Comparison of ENCODE assay signal across 13 cellular contexts in genomic region chr21:25999935-26000582, GRCh38.
DNase-seq lines count a peak whose midpoint lies in the region; ATAC-seq, FAIRE-seq and TF ChIP-seq lines count a peak whose summit lies in the region.
"Had no signal": no experiment of that assay in that cellular context is flagged by ENCODE, and none has a peak within 500 bp of the region (broad histone marks: within the 10 kb centered on the region; RNA-seq: fewer than 3 reads in every experiment).

No MANE protein-coding gene starts in this region.

- H3K36me3 Mint-ChIP-seq in activated T-cell treated with anti-CD3 and anti-CD28 coated beads, Interleukin-2, amount 50 U/mL, for 72 hours (ENCODE audit: insufficient read depth in 2 of 2): no peaks in the 10 kb centered on the region

- no peaks in the 10 kb centered on the region for H3K27me3 Mint-ChIP-seq in activated T-cell treated with anti-CD3 and anti-CD28 coated beads, Interleukin-2, amount 50 U/mL, for 72 hours (ENCODE audit: low read depth)

- FAIRE-seq in D721Med (lab: Jason Lieb, UNC): no peak
- FAIRE-seq: astrocyte had no signal

- 0 out of 2 replicates have a peak overlapping the region, but pooled peaks have one; percentile 19 for H3K9ac ChIP-seq in iPS-20b (ENCODE audit: low read depth, low read length)

- no peak overlapping the region for H3K27ac Mint-ChIP-seq in activated T-cell treated with anti-CD3 and anti-CD28 coated beads, Interleukin-2, amount 50 U/mL, for 72 hours

- H3K4me1 ChIP-seq in iPS-20b (ENCODE audit: insufficient read depth, low read length) (peaks cover 34% of the 10 kb centered on the region; the same call in 1 of the 2 replicates), heart left ventricle (peaks cover 0 to 20% (median under 1%) of the 10 kb centered on the region in 12 donors), adrenal gland (replicated peaks in 1 of 2) (no peaks in the 10 kb centered on the region)

- peak; percentile 81 to 94 for ATAC-seq in activated T-cell treated with anti-CD3 and anti-CD28 coated beads, Interleukin-2, amount 50 U/mL, for 72 hours (replicated peaks in 1 of 2)
- ATAC-seq in heart left ventricle: no peak
- ATAC-seq: right cardiac atrium had no signal

- TF ChIP-seq CTCF in D721Med (IDR thresholded peaks at IDR 0.05; ENCODE audit: insufficient read depth, missing control alignments) (no peak), heart left ventricle (IDR thresholded peaks at IDR 0.05) (no peak), adrenal gland (IDR thresholded peaks at IDR 0.05) (no peak)

- H3K4me3 Mint-ChIP-seq in activated T-cell treated with anti-CD3 and anti-CD28 coated beads, Interleukin-2, amount 50 U/mL, for 72 hours: peak overlapping the region; percentile 64 to 68

- H3K9me3 ChIP-seq in iPS-20b (ENCODE audit: insufficient read depth, low read depth, low read length): no peaks in the 10 kb centered on the region
- no peaks in the 10 kb centered on the region for H3K9me3 ChIP-seq in heart left ventricle
- H3K9me3 ChIP-seq in adrenal gland (replicated peaks in 1 of 3): no peaks in the 10 kb centered on the region

- H3K4me3 ChIP-seq in iPS-20b (ENCODE audit: low read length) (no peak overlapping the region), heart left ventricle (no peak overlapping the region), adrenal gland (no peak overlapping the region)

- peak; percentile 97 for DNase-seq in SW480 (ENCODE audit: low spot score)
- DNase-seq in activated T-cell treated with anti-CD3 and anti-CD28 coated beads, Interleukin-2, amount 50 U/mL, for 72 hours: peak; percentile 28 to 47
- DNase-seq in stimulated activated CD8-positive, alpha-beta memory T cell treated with anti-CD3 and anti-CD28 coated beads, Interleukin-4, amount 100 ng/mL, for 48 hours: peak; percentile 45
- DNase-seq in D721Med (ENCODE audit: insufficient read length, low spot score): no peak
- DNase-seq in DMS53 treated with DMSO at 0.1 percent for 48 hours (lab: John Stamatoyannopoulos, UW; ENCODE audit: unreplicated experiment): no peak
- DNase-seq in heart left ventricle: no peak
- DNase-seq in adrenal gland: no peak
- DNase-seq: DMS 273 treated with DMSO at 0.1 percent for 48 hours; NCI-H1048; NK-92 treated with Interleukin-12 subunit alpha and Interleukin-12 subunit beta, amount 100 ng/mL, for 24 hours had no signal

- H3K4me1 Mint-ChIP-seq in activated T-cell treated with anti-CD3 and anti-CD28 coated beads, Interleukin-2, amount 50 U/mL, for 72 hours (ENCODE audit: low read depth): peaks cover 5% of the 10 kb centered on the region

- H3K9me3 Mint-ChIP-seq in activated T-cell treated with anti-CD3 and anti-CD28 coated beads, Interleukin-2, amount 50 U/mL, for 72 hours: no peaks in the 10 kb centered on the region

- no peak overlapping the region for H3K27ac ChIP-seq in iPS-20b (ENCODE audit: low read length)
- H3K27ac ChIP-seq in heart left ventricle: no peak overlapping the region
- H3K27ac ChIP-seq in adrenal gland: no peak overlapping the region

- H3K36me3 ChIP-seq in iPS-20b (ENCODE audit: insufficient read depth, low read depth, low read length): peaks cover 26% of the 10 kb centered on the region; the same call in 1 of the 2 replicates
- peaks cover 0 to 41% (median 17%) of the 10 kb centered on the region in 9 donors for H3K36me3 ChIP-seq in heart left ventricle
- peaks cover 0 to 14% of the 10 kb centered on the region in 2 donors for H3K36me3 ChIP-seq in adrenal gland (replicated peaks in 1 of 2)

- no peaks in the 10 kb centered on the region for H3K27me3 ChIP-seq in iPS-20b (ENCODE audit: insufficient read depth, low read length)
- H3K27me3 ChIP-seq in heart left ventricle: no peaks in the 10 kb centered on the region
- H3K27me3 ChIP-seq in adrenal gland: no peaks in the 10 kb centered on the region

- WGBS in heart left ventricle, 4 donors: 90 to 94% (median 92%) methylated on average over 19 of the region's 19 CpGs
- WGBS in adrenal gland, 4 donors: 78 to 84% (median 83%) methylated on average over 19 of the region's 19 CpGs

- no peak for TF ChIP-seq POLR2A in heart left ventricle (IDR thresholded peaks at IDR 0.05)
- no peak for TF ChIP-seq POLR2A in adrenal gland (IDR thresholded peaks at IDR 0.05)

- intact Hi-C loops in heart left ventricle (cut with DNase I): loop anchor here in 3 of 10 donors (10.0 kb wide), 2 partner anchors 105 to 165 kb away; no protein-coding TSS in a partner anchor
- intact Hi-C loops in adrenal gland (cut with DNase I): no loop called here

Comparison
In these comparisons a context has a peak if more than half of its experiments do, and no peak if none do; other contexts are left out.
1. DNase-seq: peak in SW480 (single experiment), activated T-cell treated with anti-CD3 and anti-CD28 coated beads, Interleukin-2, amount 50 U/mL, for 72 hours (2 of 2) and stimulated activated CD8-positive, alpha-beta memory T cell treated with anti-CD3 and anti-CD28 coated beads, Interleukin-4, amount 100 ng/mL, for 48 hours (single experiment); none in D721Med (single experiment), DMS53 treated with DMSO at 0.1 percent for 48 hours (single experiment), heart left ventricle (0 of 5) and adrenal gland (0 of 7).
2. ATAC-seq: peak in activated T-cell treated with anti-CD3 and anti-CD28 coated beads, Interleukin-2, amount 50 U/mL, for 72 hours (2 of 2); none in heart left ventricle (0 of 4).